1 cellular context compared by ENCODE assay signal in genomic region chr16:13797718-13798117, GRCh38.
TF ChIP-seq lines count a peak whose summit lies in the region.

No MANE protein-coding gene starts in this region.

TF ChIP-seq in HepG2, 621 proteins besides CTCF, POLR2A, EP300 and RAD21 (continued from another document):
- TF ChIP-seq ZBTB40 (IDR thresholded peaks at IDR 0.05), result 0 out of 2 replicates have a peak, but pooled peaks have one; percentile 7
- no peak for TF ChIP-seq ZBTB40 (CRISPR knock-in tag; IDR thresholded peaks at IDR 0.05)
- no peak for TF ChIP-seq FOXC1 (CRISPR knock-in tag; IDR thresholded peaks at IDR 0.05; ENCODE audit: borderline replicate concordance)
- no peak for TF ChIP-seq RFX5 (IDR thresholded peaks at IDR 0.05; ENCODE audit: low read depth, low read length)
- no peak for TF ChIP-seq ZNF407 (CRISPR knock-in tag; IDR thresholded peaks at IDR 0.05; ENCODE audit: not compliant biosample characterization)
- TF ChIP-seq KLF13 (CRISPR knock-in tag; IDR thresholded peaks at IDR 0.05), result no peak
- no peak for TF ChIP-seq SIX4 (CRISPR knock-in tag; IDR thresholded peaks at IDR 0.05)
